ENCODE assay signal across 1 cellular context in the genomic region with DNA sequence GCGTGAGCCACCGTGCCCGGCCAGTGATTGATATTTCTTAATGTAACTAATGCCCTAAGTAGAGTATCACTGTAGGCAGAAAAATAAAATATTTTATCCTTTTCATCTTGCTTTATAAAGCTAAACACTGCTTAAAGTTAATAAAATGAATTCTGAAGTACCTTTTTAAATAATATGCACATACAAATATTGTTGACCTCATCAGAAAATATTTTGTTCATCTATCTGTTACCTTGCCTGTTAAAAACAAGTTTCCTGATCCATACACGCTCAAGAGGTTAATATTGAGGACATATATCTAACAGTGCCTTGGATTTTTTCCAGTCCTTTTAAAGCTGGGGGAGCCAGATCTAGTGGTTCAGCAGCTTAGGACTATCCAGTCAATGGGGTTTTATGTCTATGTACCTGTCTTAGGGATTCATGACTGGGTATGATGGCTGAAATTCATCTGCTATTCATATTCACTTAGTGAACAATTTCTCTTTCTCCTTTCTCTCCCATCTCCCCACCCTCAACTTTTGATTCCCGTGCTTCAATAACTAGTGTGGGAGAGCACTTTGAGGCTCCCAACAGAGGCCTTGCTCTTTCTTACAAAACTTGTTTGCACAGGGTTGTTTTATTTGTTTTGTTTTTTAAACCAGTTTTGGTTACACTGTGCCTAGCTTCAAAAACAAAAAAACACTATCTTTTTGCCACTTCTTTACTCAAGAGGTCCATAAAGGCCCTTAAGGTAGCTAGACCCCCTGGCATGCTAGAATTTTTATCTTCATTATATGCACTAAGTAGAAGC.
TF ChIP-seq lines count a peak whose summit lies in the region.

No MANE protein-coding gene starts in this region.

TF ChIP-seq in GM23338, 12 proteins besides CTCF, POLR2A, EP300 and RAD21 (continued from another document):
- TF ChIP-seq REST (IDR thresholded peaks at IDR 0.05; ENCODE audit: unreplicated experiment) (no peak), JUNB (IDR thresholded peaks at IDR 0.05; ENCODE audit: unreplicated experiment) (no peak)
